ENCODE assay signal across 13 cellular contexts in genomic region chr18:65235966-65236634, GRCh38.
DNase-seq lines count a peak whose midpoint lies in the region; ATAC-seq and TF ChIP-seq lines count a peak whose summit lies in the region.
"Had no signal": no experiment of that assay in that cellular context is flagged by ENCODE, and none has a peak within 500 bp of the region (broad histone marks: within the 10 kb centered on the region; RNA-seq: fewer than 3 reads in every experiment).

No MANE protein-coding gene starts in this region.

- no peaks in the 10 kb centered on the region for H3K27me3 Mint-ChIP-seq in nephron (ENCODE audit: low read depth)

- no peaks in the 10 kb centered on the region for H3K9me3 Mint-ChIP-seq in nephron

- DNase-seq in DMS53 treated with DMSO at 0.1 percent for 48 hours (lab: John Stamatoyannopoulos, UW; ENCODE audit: unreplicated experiment), result peak; percentile 84
- peak; percentile 74 for DNase-seq in NCI-H2227 (lab: John Stamatoyannopoulos, UW; ENCODE audit: unreplicated experiment)
- DNase-seq in adrenal gland, result peak; percentile 35 to 76 (median 53)
- no peak for DNase-seq in COLO829 (ENCODE audit: low spot score)
- DNase-seq in NOMO-1 (lab: John Stamatoyannopoulos, UW; ENCODE audit: unreplicated experiment in 2 of 2), result no peak
- DNase-seq: activated T-cell treated with anti-CD3 and anti-CD28 coated beads, Interleukin-2, amount 50 U/mL, for 4 hours; cerebellar nuclear complex; HCEC 1CT; NCI-H1436 had no signal

- H3K4me3 ChIP-seq in adrenal gland, result peak overlapping the region in 1 of 4 donors; percentile 30
- H3K4me3 ChIP-seq: gastroesophageal sphincter had no signal

- H3K36me3 Mint-ChIP-seq in nephron (ENCODE audit: low read depth), result no peaks in the 10 kb centered on the region

- H3K36me3 ChIP-seq in adrenal gland (replicated peaks in 1 of 2), result no peaks in the 10 kb centered on the region
- H3K36me3 ChIP-seq: gastroesophageal sphincter had no signal

- no peak for ATAC-seq in HG03159 (IDR thresholded peaks at IDR 0.05; ENCODE audit: unreplicated experiment)
- ATAC-seq in HG02970 (IDR thresholded peaks at IDR 0.05; ENCODE audit: low FRiP score, unreplicated experiment), result no peak
- ATAC-seq: activated T-cell treated with anti-CD3 and anti-CD28 coated beads, Interleukin-2, amount 50 U/mL, for 4 hours; gastroesophageal sphincter had no signal

- TF ChIP-seq CTCF in adrenal gland (IDR thresholded peaks at IDR 0.05) (no peak), nephron (IDR thresholded peaks at IDR 0.05; ENCODE audit: unreplicated experiment in 3 of 3) (no peak)

- no peaks in the 10 kb centered on the region for H3K9me3 ChIP-seq in adrenal gland (replicated peaks in 1 of 3)
- H3K9me3 ChIP-seq: gastroesophageal sphincter had no signal

- intact Hi-C loops in adrenal gland (cut with DNase I), result no loop called here

- H3K27ac ChIP-seq in adrenal gland, result peak overlapping the region in 1 of 5 donors; percentile 0
- H3K27ac ChIP-seq: gastroesophageal sphincter had no signal

- H3K27me3 ChIP-seq in adrenal gland, result no peaks in the 10 kb centered on the region
- H3K27me3 ChIP-seq: gastroesophageal sphincter had no signal

- 8 to 13% (median 12%) methylated on average over 7 of the region's 7 CpGs for WGBS in adrenal gland, 4 donors

- H3K4me3 Mint-ChIP-seq in nephron, result peak overlapping the region in 2 of 3 experiments; percentile 52 to 55
- H3K4me3 Mint-ChIP-seq: activated T-cell treated with anti-CD3 and anti-CD28 coated beads, Interleukin-2, amount 50 U/mL, for 4 hours had no signal

- peaks cover 28% of the 10 kb centered on the region for H3K4me1 Mint-ChIP-seq in nephron

- peak overlapping the region; percentile 53 to 91 (median 66) for H3K27ac Mint-ChIP-seq in nephron

- H3K4me1 ChIP-seq in adrenal gland (replicated peaks in 1 of 2), result peaks cover 0 to 5% of the 10 kb centered on the region in 2 donors
- H3K4me1 ChIP-seq: gastroesophageal sphincter had no signal

- TF ChIP-seq POLR2A in adrenal gland (IDR thresholded peaks at IDR 0.05), result no peak

Comparison
In these comparisons a context has a peak if more than half of its experiments do, and no peak if none do; other contexts are left out.
1. DNase-seq: peak in DMS53 treated with DMSO at 0.1 percent for 48 hours (single experiment), NCI-H2227 (single experiment) and adrenal gland (7 of 7); none in COLO829 (single experiment) and NOMO-1 (0 of 2).